In the genomic region with DNA sequence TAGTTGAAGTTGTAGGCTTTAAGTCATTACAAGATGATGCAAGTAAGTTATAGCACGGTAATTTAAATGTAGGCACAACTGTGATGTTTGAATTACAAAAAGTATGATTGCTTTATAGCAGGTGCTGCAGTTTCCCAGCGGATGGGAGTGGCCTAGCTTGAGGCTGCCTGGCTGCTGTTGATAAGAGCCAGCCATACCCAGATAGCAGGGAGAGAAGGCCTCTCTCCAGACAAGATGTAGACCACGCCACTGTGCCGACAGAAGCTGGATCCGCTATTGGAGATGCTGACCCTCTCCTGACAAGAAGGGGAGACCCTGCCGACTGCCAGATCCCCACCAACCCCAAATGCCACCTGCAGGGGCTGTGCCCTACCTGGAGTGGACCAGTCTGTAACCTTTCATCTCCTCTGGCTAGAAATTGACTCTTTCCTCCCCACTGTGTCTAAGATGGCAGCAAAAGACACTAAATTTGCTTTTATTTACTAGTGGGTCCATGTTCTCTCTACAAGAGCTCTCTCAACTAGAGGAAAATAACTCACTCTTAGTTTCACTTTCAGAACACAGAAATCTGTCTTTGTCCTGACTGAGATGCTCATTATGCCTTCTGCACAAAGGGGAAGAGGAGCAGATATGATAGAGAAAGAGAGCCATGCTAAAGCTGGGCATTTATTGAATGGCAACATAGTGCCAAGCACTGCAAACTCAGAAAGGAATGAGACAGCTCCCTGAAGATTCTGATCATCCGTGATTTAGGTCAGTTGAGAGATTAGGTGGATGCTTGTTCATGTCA, we compare ENCODE assay signal across 2 cellular contexts.
TF ChIP-seq lines count a peak whose summit lies in the region.

No MANE protein-coding gene starts in this region.

TF ChIP-seq in K562, 482 proteins besides CTCF, POLR2A, EP300 and RAD21 (continues in another document):
- peak; percentile 36; the same call in 1 of the 2 replicates for TF ChIP-seq MXI1 (IDR thresholded peaks at IDR 0.05; ENCODE audit: low read depth, low read length)
- TF ChIP-seq TBL1XR1 (IDR thresholded peaks at IDR 0.05; ENCODE audit: low read length in 2 of 2): peak in 1 of 2 experiments; percentile 86
- TF ChIP-seq, protein P1, sequence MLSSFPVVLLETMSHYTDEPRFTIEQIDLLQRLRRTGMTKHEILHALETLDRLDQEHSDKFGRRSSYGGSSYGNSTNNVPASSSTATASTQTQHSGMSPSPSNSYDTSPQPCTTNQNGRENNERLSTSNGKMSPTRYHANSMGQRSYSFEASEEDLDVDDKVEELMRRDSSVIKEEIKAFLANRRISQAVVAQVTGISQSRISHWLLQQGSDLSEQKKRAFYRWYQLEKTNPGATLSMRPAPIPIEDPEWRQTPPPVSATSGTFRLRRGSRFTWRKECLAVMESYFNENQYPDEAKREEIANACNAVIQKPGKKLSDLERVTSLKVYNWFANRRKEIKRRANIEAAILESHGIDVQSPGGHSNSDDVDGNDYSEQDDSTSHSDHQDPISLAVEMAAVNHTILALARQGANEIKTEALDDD (IDR thresholded peaks at IDR 0.05): no peak
- TF ChIP-seq MCM2 (IDR thresholded peaks at IDR 0.05; ENCODE audit: low read depth): no peak
- TF ChIP-seq NR2F6 (CRISPR knock-in tag; IDR thresholded peaks at IDR 0.05): no peak
- no peak for TF ChIP-seq SIRT6 (IDR thresholded peaks at IDR 0.05; ENCODE audit: low read depth, low read length)
- TF ChIP-seq ZKSCAN3 (CRISPR knock-in tag; IDR thresholded peaks at IDR 0.05): no peak
- TF ChIP-seq ZFX (CRISPR knock-in tag; IDR thresholded peaks at IDR 0.05): peak; percentile 21; the same call in 1 of the 2 replicates
- TF ChIP-seq, protein P2, sequence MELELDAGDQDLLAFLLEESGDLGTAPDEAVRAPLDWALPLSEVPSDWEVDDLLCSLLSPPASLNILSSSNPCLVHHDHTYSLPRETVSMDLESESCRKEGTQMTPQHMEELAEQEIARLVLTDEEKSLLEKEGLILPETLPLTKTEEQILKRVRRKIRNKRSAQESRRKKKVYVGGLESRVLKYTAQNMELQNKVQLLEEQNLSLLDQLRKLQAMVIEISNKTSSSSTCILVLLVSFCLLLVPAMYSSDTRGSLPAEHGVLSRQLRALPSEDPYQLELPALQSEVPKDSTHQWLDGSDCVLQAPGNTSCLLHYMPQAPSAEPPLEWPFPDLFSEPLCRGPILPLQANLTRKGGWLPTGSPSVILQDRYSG (tag; conservative IDR thresholded peaks at IDR 0.05; ENCODE audit: low read depth): 0 out of 2 replicates have a peak, but pooled peaks have one; percentile 12
- TF ChIP-seq, protein P3, sequence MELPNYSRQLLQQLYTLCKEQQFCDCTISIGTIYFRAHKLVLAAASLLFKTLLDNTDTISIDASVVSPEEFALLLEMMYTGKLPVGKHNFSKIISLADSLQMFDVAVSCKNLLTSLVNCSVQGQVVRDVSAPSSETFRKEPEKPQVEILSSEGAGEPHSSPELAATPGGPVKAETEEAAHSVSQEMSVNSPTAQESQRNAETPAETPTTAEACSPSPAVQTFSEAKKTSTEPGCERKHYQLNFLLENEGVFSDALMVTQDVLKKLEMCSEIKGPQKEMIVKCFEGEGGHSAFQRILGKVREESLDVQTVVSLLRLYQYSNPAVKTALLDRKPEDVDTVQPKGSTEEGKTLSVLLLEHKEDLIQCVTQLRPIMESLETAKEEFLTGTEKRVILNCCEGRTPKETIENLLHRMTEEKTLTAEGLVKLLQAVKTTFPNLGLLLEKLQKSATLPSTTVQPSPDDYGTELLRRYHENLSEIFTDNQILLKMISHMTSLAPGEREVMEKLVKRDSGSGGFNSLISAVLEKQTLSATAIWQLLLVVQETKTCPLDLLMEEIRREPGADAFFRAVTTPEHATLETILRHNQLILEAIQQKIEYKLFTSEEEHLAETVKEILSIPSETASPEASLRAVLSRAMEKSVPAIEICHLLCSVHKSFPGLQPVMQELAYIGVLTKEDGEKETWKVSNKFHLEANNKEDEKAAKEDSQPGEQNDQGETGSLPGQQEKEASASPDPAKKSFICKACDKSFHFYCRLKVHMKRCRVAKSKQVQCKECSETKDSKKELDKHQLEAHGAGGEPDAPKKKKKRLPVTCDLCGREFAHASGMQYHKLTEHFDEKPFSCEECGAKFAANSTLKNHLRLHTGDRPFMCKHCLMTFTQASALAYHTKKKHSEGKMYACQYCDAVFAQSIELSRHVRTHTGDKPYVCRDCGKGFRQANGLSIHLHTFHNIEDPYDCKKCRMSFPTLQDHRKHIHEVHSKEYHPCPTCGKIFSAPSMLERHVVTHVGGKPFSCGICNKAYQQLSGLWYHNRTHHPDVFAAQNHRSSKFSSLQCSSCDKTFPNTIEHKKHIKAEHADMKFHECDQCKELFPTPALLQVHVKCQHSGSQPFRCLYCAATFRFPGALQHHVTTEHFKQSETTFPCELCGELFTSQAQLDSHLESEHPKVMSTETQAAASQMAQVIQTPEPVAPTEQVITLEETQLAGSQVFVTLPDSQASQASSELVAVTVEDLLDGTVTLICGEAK (IDR thresholded peaks at IDR 0.05): no peak
- TF ChIP-seq, protein P3 (CRISPR knock-in tag; IDR thresholded peaks at IDR 0.05): no peak
- TF ChIP-seq ZNF239 (CRISPR knock-in tag; IDR thresholded peaks at IDR 0.05): no peak

TF ChIP-seq in SK-N-SH, 30 proteins besides CTCF, POLR2A, EP300 and RAD21:
- TF ChIP-seq POLR2AphosphoS5 (IDR thresholded peaks at IDR 0.05; ENCODE audit: low read depth, low read length): no peak
- no peak for TF ChIP-seq EZH2phosphoT487 (IDR thresholded peaks at IDR 0.05; ENCODE audit: borderline replicate concordance, low read depth)
- no peak for TF ChIP-seq ELF1 (IDR thresholded peaks at IDR 0.05)
- TF ChIP-seq CHD2 (IDR thresholded peaks at IDR 0.05; ENCODE audit: low read length, partially characterized antibody): no peak
- TF ChIP-seq, protein P4, sequence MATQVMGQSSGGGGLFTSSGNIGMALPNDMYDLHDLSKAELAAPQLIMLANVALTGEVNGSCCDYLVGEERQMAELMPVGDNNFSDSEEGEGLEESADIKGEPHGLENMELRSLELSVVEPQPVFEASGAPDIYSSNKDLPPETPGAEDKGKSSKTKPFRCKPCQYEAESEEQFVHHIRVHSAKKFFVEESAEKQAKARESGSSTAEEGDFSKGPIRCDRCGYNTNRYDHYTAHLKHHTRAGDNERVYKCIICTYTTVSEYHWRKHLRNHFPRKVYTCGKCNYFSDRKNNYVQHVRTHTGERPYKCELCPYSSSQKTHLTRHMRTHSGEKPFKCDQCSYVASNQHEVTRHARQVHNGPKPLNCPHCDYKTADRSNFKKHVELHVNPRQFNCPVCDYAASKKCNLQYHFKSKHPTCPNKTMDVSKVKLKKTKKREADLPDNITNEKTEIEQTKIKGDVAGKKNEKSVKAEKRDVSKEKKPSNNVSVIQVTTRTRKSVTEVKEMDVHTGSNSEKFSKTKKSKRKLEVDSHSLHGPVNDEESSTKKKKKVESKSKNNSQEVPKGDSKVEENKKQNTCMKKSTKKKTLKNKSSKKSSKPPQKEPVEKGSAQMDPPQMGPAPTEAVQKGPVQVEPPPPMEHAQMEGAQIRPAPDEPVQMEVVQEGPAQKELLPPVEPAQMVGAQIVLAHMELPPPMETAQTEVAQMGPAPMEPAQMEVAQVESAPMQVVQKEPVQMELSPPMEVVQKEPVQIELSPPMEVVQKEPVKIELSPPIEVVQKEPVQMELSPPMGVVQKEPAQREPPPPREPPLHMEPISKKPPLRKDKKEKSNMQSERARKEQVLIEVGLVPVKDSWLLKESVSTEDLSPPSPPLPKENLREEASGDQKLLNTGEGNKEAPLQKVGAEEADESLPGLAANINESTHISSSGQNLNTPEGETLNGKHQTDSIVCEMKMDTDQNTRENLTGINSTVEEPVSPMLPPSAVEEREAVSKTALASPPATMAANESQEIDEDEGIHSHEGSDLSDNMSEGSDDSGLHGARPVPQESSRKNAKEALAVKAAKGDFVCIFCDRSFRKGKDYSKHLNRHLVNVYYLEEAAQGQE (IDR thresholded peaks at IDR 0.05; ENCODE audit: low read depth, low read length): no peak
- no peak for TF ChIP-seq GATA2 (CRISPR knock-in tag; IDR thresholded peaks at IDR 0.05)
- TF ChIP-seq, protein P5, sequence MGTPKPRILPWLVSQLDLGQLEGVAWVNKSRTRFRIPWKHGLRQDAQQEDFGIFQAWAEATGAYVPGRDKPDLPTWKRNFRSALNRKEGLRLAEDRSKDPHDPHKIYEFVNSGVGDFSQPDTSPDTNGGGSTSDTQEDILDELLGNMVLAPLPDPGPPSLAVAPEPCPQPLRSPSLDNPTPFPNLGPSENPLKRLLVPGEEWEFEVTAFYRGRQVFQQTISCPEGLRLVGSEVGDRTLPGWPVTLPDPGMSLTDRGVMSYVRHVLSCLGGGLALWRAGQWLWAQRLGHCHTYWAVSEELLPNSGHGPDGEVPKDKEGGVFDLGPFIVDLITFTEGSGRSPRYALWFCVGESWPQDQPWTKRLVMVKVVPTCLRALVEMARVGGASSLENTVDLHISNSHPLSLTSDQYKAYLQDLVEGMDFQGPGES (IDR thresholded peaks at IDR 0.05; ENCODE audit: low read depth, low read length): no peak
- TF ChIP-seq, protein P6, sequence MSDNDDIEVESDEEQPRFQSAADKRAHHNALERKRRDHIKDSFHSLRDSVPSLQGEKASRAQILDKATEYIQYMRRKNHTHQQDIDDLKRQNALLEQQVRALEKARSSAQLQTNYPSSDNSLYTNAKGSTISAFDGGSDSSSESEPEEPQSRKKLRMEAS (IDR thresholded peaks at IDR 0.05; ENCODE audit: low read depth): no peak
- no peak for TF ChIP-seq JUND (IDR thresholded peaks at IDR 0.05)
- TF ChIP-seq GABPA (IDR thresholded peaks at IDR 0.05; ENCODE audit: low read depth): no peak
- no peak for TF ChIP-seq NRF1 (IDR thresholded peaks at IDR 0.05; ENCODE audit: low read depth, low read length)
- TF ChIP-seq SIN3A (IDR thresholded peaks at IDR 0.05; ENCODE audit: borderline replicate concordance, low read depth, low read length): no peak
